Comparison of ENCODE assay signal across 21 cellular contexts in genomic region chr1:152855661-152856060, GRCh38. TPM values are rescaled to one million over a fixed set of nuclear protein-coding genes. Genes with fewer than 3 reads are reported as not detected.
DNase-seq lines count a peak whose midpoint lies in the region; ATAC-seq, FAIRE-seq and TF ChIP-seq lines count a peak whose summit lies in the region.
"Had no signal": no experiment of that assay in that cellular context is flagged by ENCODE, and none has a peak within 500 bp of the region (broad histone marks: within the 10 kb centered on the region; RNA-seq: fewer than 3 reads in every experiment).

No MANE protein-coding gene starts in this region.

- H3K27ac ChIP-seq in keratinocyte (ENCODE audit: control insufficient read depth, insufficient read depth, low read length): no peak overlapping the region

- ATAC-seq in GM19397 (IDR thresholded peaks at IDR 0.05; ENCODE audit: unreplicated experiment) (no peak), GM19463 (IDR thresholded peaks at IDR 0.05; ENCODE audit: unreplicated experiment) (no peak)
- ATAC-seq: CD8-positive, alpha-beta T cell had no signal

- H3K4me1 ChIP-seq in keratinocyte (ENCODE audit: control insufficient read depth, extremely low read depth, insufficient read depth, low read length): peaks cover 14% of the 10 kb centered on the region

- H3K4me2 ChIP-seq in keratinocyte (ENCODE audit: control insufficient read depth, extremely low read depth, insufficient read depth, low read depth, low read length): no peak overlapping the region

- no peaks in the 10 kb centered on the region for H3K36me3 ChIP-seq in keratinocyte (ENCODE audit: control insufficient read depth in 2 of 2, extremely low read depth in 1 of 2, insufficient read depth in 2 of 2, low read length in 2 of 2)

- H3K4me3 ChIP-seq in keratinocyte (ENCODE audit: control insufficient read depth in 2 of 3, extremely low read depth in 1 of 3, insufficient read depth in 2 of 3, low read depth in 1 of 3, low read length in 3 of 3): no peak overlapping the region

- no peak for TF ChIP-seq CTCF in keratinocyte (optimal IDR thresholded peaks at IDR 0.05 in 1 of 3, IDR thresholded peaks at IDR 0.05 in 1 of 3, conservative IDR thresholded peaks at IDR 0.05 in 1 of 3; ENCODE audit: extremely low read depth in 1 of 3, insufficient read depth in 2 of 3, low read length in 3 of 3)

- H3K9me3 ChIP-seq in keratinocyte (ENCODE audit: control insufficient read depth, low read depth, low read length): no peaks in the 10 kb centered on the region

- no peaks in the 10 kb centered on the region for H3K27me3 ChIP-seq in keratinocyte (ENCODE audit: control insufficient read depth, extremely low read depth, insufficient read depth, low read length)

- dilution Hi-C loops in keratinocyte (cut with MboI; ENCODE audit: extremely low pct_ligation_motif_present, low sequenced_read_pairs): no loop called here

- no peak overlapping the region for H2AFZ ChIP-seq in keratinocyte (ENCODE audit: control insufficient read depth, low read length)

- DNase-seq in ELR (ENCODE audit: low read depth) (peak; percentile 22), HT1080 (ENCODE audit: low read depth) (peak; percentile 55), SW 1271 (lab: John Stamatoyannopoulos, UW) (peak; percentile 25 to 54), keratinocyte (ENCODE audit: low read depth, low spot score) (peak; percentile 76), NAMALWA (ENCODE audit: low spot score) (no peak), GM03348 (ENCODE audit: low spot score) (no peak)
- DNase-seq: ACHN; C1 segment of cervical spinal cord; CD8-positive, alpha-beta T cell; KBM-7; NCI-H1105 treated with DMSO at 0.1 percent for 48 hours; NCI-H2081; NCI-H2171 treated with DMSO at 0.1 percent for 48 hours; NCI-H446; NCI-H526; SHP77 had no signal

- FAIRE-seq in keratinocyte (lab: Jason Lieb, UNC): peak; percentile 92
- FAIRE-seq: GM12891, H54 had no signal

- H3K9me1 ChIP-seq in keratinocyte (ENCODE audit: control insufficient read depth, extremely low read depth, insufficient read depth, low read length): no peaks in the 10 kb centered on the region

- H3K79me2 ChIP-seq in keratinocyte (ENCODE audit: control insufficient read depth, insufficient read depth, low read length): no peaks in the 10 kb centered on the region

- no peaks in the 10 kb centered on the region for H4K20me1 ChIP-seq in keratinocyte (ENCODE audit: control insufficient read depth, extremely low read depth, insufficient read depth, low read length)

- H3K9ac ChIP-seq in keratinocyte (ENCODE audit: control insufficient read depth, extremely low read depth, insufficient read depth, low read length): no peak overlapping the region

RNA-seq across cellular contexts. Expression of gene LCE7A, which starts 4.1 kb away (rescaled TPM):
- total RNA-seq in HT1080 (2014; rRNA removed; shearing (Covaris generic)): not detected in 2 replicates
- not detected in 2 replicates for polyA plus RNA-seq in HT1080 (2015; cell fraction: cytosol; rRNA removed)
- polyA plus RNA-seq in HT1080 (2015; cell fraction: nucleus; rRNA removed): not detected in 2 replicates
- polyA plus RNA-seq in keratinocyte: not detected in 3 replicates
- not detected for polyA plus RNA-seq in keratinocyte (2011; ENCODE audit: low read depth)
- polyA plus RNA-seq in keratinocyte (2011; cell fraction: cytosol; rRNA removed): not detected in 2 replicates
- polyA plus RNA-seq in keratinocyte (2011; cell fraction: nucleus; rRNA removed): not detected in 2 replicates
- polyA plus RNA-seq in keratinocyte (2012; ENCODE audit: low replicate concordance): not detected in 2 replicates
- not detected in 3 replicates for polyA minus RNA-seq in keratinocyte
- polyA minus RNA-seq in keratinocyte (2011; cell fraction: cytosol; rRNA and poly(A)+ RNA removed): not detected
- polyA minus RNA-seq in keratinocyte (2011; cell fraction: nucleus; rRNA and poly(A)+ RNA removed): not detected in 2 replicates
- total RNA-seq: CD8-positive, alpha-beta T cell; T-helper 2 cell treated with Interferon-gamma antibody and Interleukin-4, amounts not matched to agents 100 ng/mL and 5 ng/mL, for 36 hours had no signal

RNA-seq across cellular contexts. Expression of gene LCE6A, which starts 13.0 kb away (rescaled TPM):
- total RNA-seq in HT1080 (2014; rRNA removed; shearing (Covaris generic)): not detected in 2 replicates
- polyA plus RNA-seq in HT1080 (2015; cell fraction: cytosol; rRNA removed): not detected in 2 replicates
- not detected in 2 replicates for polyA plus RNA-seq in HT1080 (2015; cell fraction: nucleus; rRNA removed)
- 0.32 to 1.2 TPM (median 0.60 TPM) in 3 replicates for polyA plus RNA-seq in keratinocyte
- 41.7 TPM for polyA plus RNA-seq in keratinocyte (2011; ENCODE audit: low read depth)
- polyA plus RNA-seq in keratinocyte (2011; cell fraction: cytosol; rRNA removed): 1.1 and 2.2 TPM in 2 replicates
- 0.71 and 2.1 TPM in 2 replicates for polyA plus RNA-seq in keratinocyte (2011; cell fraction: nucleus; rRNA removed)
- polyA plus RNA-seq in keratinocyte (2012; ENCODE audit: low replicate concordance): 1.2 and 216 TPM in 2 replicates
- polyA minus RNA-seq in keratinocyte: 2.6 TPM in 1 of 3 replicates, not detected in the others
- polyA minus RNA-seq in keratinocyte (2011; cell fraction: cytosol; rRNA and poly(A)+ RNA removed): not detected
- polyA minus RNA-seq in keratinocyte (2011; cell fraction: nucleus; rRNA and poly(A)+ RNA removed): 1.2 TPM in 1 of 2 replicates, not detected in the other
- total RNA-seq: CD8-positive, alpha-beta T cell; T-helper 2 cell treated with Interferon-gamma antibody and Interleukin-4, amounts not matched to agents 100 ng/mL and 5 ng/mL, for 36 hours had no signal

RNA-seq across cellular contexts. Expression of gene SMCP, which starts 22.5 kb away (rescaled TPM):
- not detected in 2 replicates for total RNA-seq in HT1080 (2014; rRNA removed; shearing (Covaris generic))
- 0.33 TPM in 1 of 2 replicates, not detected in the other for polyA plus RNA-seq in HT1080 (2015; cell fraction: cytosol; rRNA removed)
- not detected in 2 replicates for polyA plus RNA-seq in HT1080 (2015; cell fraction: nucleus; rRNA removed)
- 0.08 to 0.53 TPM in 2 of 3 replicates, not detected in the other for polyA plus RNA-seq in keratinocyte
- not detected for polyA plus RNA-seq in keratinocyte (2011; ENCODE audit: low read depth)
- 0.39 TPM in 1 of 2 replicates, not detected in the other for polyA plus RNA-seq in keratinocyte (2011; cell fraction: cytosol; rRNA removed)
- polyA plus RNA-seq in keratinocyte (2011; cell fraction: nucleus; rRNA removed): not detected in 2 replicates
- polyA plus RNA-seq in keratinocyte (2012; ENCODE audit: low replicate concordance): not detected in 2 replicates
- polyA minus RNA-seq in keratinocyte: not detected in 3 replicates
- not detected for polyA minus RNA-seq in keratinocyte (2011; cell fraction: cytosol; rRNA and poly(A)+ RNA removed)
- polyA minus RNA-seq in keratinocyte (2011; cell fraction: nucleus; rRNA and poly(A)+ RNA removed): not detected in 2 replicates
- total RNA-seq: CD8-positive, alpha-beta T cell; T-helper 2 cell treated with Interferon-gamma antibody and Interleukin-4, amounts not matched to agents 100 ng/mL and 5 ng/mL, for 36 hours had no signal

RNA-seq across cellular contexts. Expression of gene LCE1A, which starts 28.4 kb away (rescaled TPM):
- not detected in 2 replicates for total RNA-seq in HT1080 (2014; rRNA removed; shearing (Covaris generic))
- polyA plus RNA-seq in HT1080 (2015; cell fraction: cytosol; rRNA removed): not detected in 2 replicates
- not detected in 2 replicates for polyA plus RNA-seq in HT1080 (2015; cell fraction: nucleus; rRNA removed)
- polyA plus RNA-seq in keratinocyte: 0.43 TPM in 1 of 3 replicates, not detected in the others
- 37.9 TPM for polyA plus RNA-seq in keratinocyte (2011; ENCODE audit: low read depth)
- polyA plus RNA-seq in keratinocyte (2011; cell fraction: cytosol; rRNA removed): not detected in 2 replicates
- not detected in 2 replicates for polyA plus RNA-seq in keratinocyte (2011; cell fraction: nucleus; rRNA removed)
- 63.1 TPM in 1 of 2 replicates, not detected in the other for polyA plus RNA-seq in keratinocyte (2012; ENCODE audit: low replicate concordance)
- polyA minus RNA-seq in keratinocyte: not detected in 3 replicates
- not detected for polyA minus RNA-seq in keratinocyte (2011; cell fraction: cytosol; rRNA and poly(A)+ RNA removed)
- not detected in 2 replicates for polyA minus RNA-seq in keratinocyte (2011; cell fraction: nucleus; rRNA and poly(A)+ RNA removed)
- total RNA-seq: CD8-positive, alpha-beta T cell; T-helper 2 cell treated with Interferon-gamma antibody and Interleukin-4, amounts not matched to agents 100 ng/mL and 5 ng/mL, for 36 hours had no signal

RNA-seq across cellular contexts. Expression of gene LCE1B, which starts 43.9 kb away (rescaled TPM):
- not detected in 2 replicates for total RNA-seq in HT1080 (2014; rRNA removed; shearing (Covaris generic))
- not detected in 2 replicates for polyA plus RNA-seq in HT1080 (2015; cell fraction: cytosol; rRNA removed)
- 0.16 TPM in 1 of 2 replicates, not detected in the other for polyA plus RNA-seq in HT1080 (2015; cell fraction: nucleus; rRNA removed)
- polyA plus RNA-seq in keratinocyte: 0.34 to 0.57 TPM (median 0.48 TPM) in 3 replicates
- polyA plus RNA-seq in keratinocyte (2011; ENCODE audit: low read depth): 9.9 TPM
- 0.31 and 0.32 TPM in 2 replicates for polyA plus RNA-seq in keratinocyte (2011; cell fraction: cytosol; rRNA removed)
- 0.33 and 0.41 TPM in 2 replicates for polyA plus RNA-seq in keratinocyte (2011; cell fraction: nucleus; rRNA removed)
- 0.97 and 104 TPM in 2 replicates for polyA plus RNA-seq in keratinocyte (2012; ENCODE audit: low replicate concordance)
- polyA minus RNA-seq in keratinocyte: 0.46 TPM in 1 of 3 replicates, not detected in the others
- polyA minus RNA-seq in keratinocyte (2011; cell fraction: cytosol; rRNA and poly(A)+ RNA removed): not detected
- polyA minus RNA-seq in keratinocyte (2011; cell fraction: nucleus; rRNA and poly(A)+ RNA removed): 0.42 TPM in 1 of 2 replicates, not detected in the other
- total RNA-seq: CD8-positive, alpha-beta T cell; T-helper 2 cell treated with Interferon-gamma antibody and Interleukin-4, amounts not matched to agents 100 ng/mL and 5 ng/mL, for 36 hours had no signal

Comparison
In these comparisons a context has a peak if more than half of its experiments do, and no peak if none do; other contexts are left out.
1. DNase-seq: peak in ELR (single experiment), HT1080 (single experiment), SW 1271 (2 of 2) and keratinocyte (single experiment); none in NAMALWA (single experiment) and GM03348 (single experiment).